ENCODE assay signal across 9 cellular contexts in genomic region chr13:66391322-66391721, GRCh38.
"Had no signal": no experiment of that assay in that cellular context is flagged by ENCODE, and none has a peak within 500 bp of the region (broad histone marks: within the 10 kb centered on the region; RNA-seq: fewer than 3 reads in every experiment).

No MANE protein-coding gene starts in this region.

- H3K36me3 ChIP-seq: HAP-1 had no signal

- H3K27me3 Mint-ChIP-seq: IgD-negative memory B cell had no signal

- H3K4me3 ChIP-seq: GM23248, HAP-1 had no signal

- ATAC-seq: HCT116, HepG2 had no signal

- H3K4me3 Mint-ChIP-seq: HFFc6, IgD-negative memory B cell had no signal

- H3K36me3 Mint-ChIP-seq: IgD-negative memory B cell had no signal

- DNase-seq: GM23248, GOT3, H7, HFFc6 had no signal

- H3K27ac ChIP-seq: GM23248, HL-60 had no signal

- H3K4me1 Mint-ChIP-seq: IgD-negative memory B cell had no signal

- H3K9ac ChIP-seq: GM23248 had no signal

- H2AFZ ChIP-seq: GM23248 had no signal

- H3K9me3 Mint-ChIP-seq: HFFc6 had no signal

- H3K27ac Mint-ChIP-seq: HFFc6, IgD-negative memory B cell had no signal

- H3K9me3 ChIP-seq: HAP-1 had no signal

- H3K4me1 ChIP-seq: HAP-1 had no signal
